ENCODE assay signal across 1 cellular context in genomic region chr10:77909755-77910375, GRCh38.
TF ChIP-seq lines count a peak whose summit lies in the region.

No MANE protein-coding gene starts in this region.

TF ChIP-seq in GM23338, 12 proteins besides CTCF, POLR2A, EP300 and RAD21 (continued from another document):
- no peak for TF ChIP-seq ZNF462 (CRISPR knock-in tag; IDR thresholded peaks at IDR 0.05)
- no peak for TF ChIP-seq ZNF114 (CRISPR knock-in tag; IDR thresholded peaks at IDR 0.05)
